ENCODE assay signal across 10 cellular contexts in the genomic region with DNA sequence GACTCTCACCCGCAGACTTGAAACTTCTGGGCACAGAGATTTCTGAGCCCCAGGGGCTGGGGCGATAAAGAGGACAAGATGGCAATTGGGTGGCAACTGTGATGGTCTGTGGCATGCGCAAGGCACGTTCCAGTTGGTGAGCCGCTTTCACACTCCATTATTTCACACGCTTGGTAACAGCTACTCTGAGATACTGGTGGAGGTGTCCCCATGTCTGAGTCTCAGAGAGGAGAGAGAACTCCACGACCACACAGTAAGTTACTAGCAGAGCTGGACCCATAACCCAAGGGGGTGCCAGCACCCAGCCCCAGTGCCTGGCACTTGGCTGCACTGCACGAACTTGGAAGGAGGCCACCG. TPM values are rescaled to one million over a fixed set of nuclear protein-coding genes. Genes with fewer than 3 reads are reported as not detected.
DNase-seq lines count a peak whose midpoint lies in the region; ATAC-seq and TF ChIP-seq lines count a peak whose summit lies in the region.
"Had no signal": no experiment of that assay in that cellular context is flagged by ENCODE, and none has a peak within 500 bp of the region (broad histone marks: within the 10 kb centered on the region; RNA-seq: fewer than 3 reads in every experiment).

No MANE protein-coding gene starts in this region.

- H3K27me3 Mint-ChIP-seq in WTC11 (ENCODE audit: low read depth): peaks cover 90% of the 10 kb centered on the region
- peaks cover 91% of the 10 kb centered on the region for H3K27me3 Mint-ChIP-seq in activated T-cell treated with anti-CD3 and anti-CD28 coated beads, Interleukin-2, amount 50 U/mL, for 24 hours

- H3K27ac Mint-ChIP-seq in WTC11: peak overlapping the region; percentile 27
- H3K27ac Mint-ChIP-seq in activated T-cell treated with anti-CD3 and anti-CD28 coated beads, Interleukin-2, amount 50 U/mL, for 24 hours: no peak overlapping the region

- H3K4me3 ChIP-seq in HUES48 (ENCODE audit: low read depth, low read length): peak overlapping the region; percentile 11; the same call in 1 of the 2 replicates
- H3K4me3 ChIP-seq in right atrium auricular region: peak overlapping the region in 1 of 2 donors; percentile 18

- H3K9me3 ChIP-seq in HUES48 (ENCODE audit: control insufficient read depth, insufficient read depth, low read length) (no peaks in the 10 kb centered on the region), right atrium auricular region (no peaks in the 10 kb centered on the region)
- H3K9me3 ChIP-seq: testis had no signal

- H3K27me3 ChIP-seq in HUES48 (ENCODE audit: control insufficient read depth, insufficient read depth, low read length) (peaks cover 57% of the 10 kb centered on the region), right atrium auricular region (no peaks in the 10 kb centered on the region)
- H3K27me3 ChIP-seq: testis had no signal

- no peaks in the 10 kb centered on the region for H3K9me3 Mint-ChIP-seq in WTC11
- no peaks in the 10 kb centered on the region for H3K9me3 Mint-ChIP-seq in activated T-cell treated with anti-CD3 and anti-CD28 coated beads, Interleukin-2, amount 50 U/mL, for 24 hours

- no peak overlapping the region for H3K9ac ChIP-seq in HUES48 (ENCODE audit: low read depth, low read length)

- no peak for TF ChIP-seq CTCF in WTC11 (IDR thresholded peaks at IDR 0.05)
- TF ChIP-seq CTCF in right atrium auricular region (IDR thresholded peaks at IDR 0.05): no peak

- ATAC-seq in WTC11 (no peak), sciatic nerve (peak; percentile 36)

- CTCF ChIA-PET in WTC11 (lab: Charles Lee): interaction anchor here (0.7 to 3.2 kb wide), 3 partner anchors 26 to 387 kb away, joined by 3 to 15 read pairs (median 3); no protein-coding TSS in a partner anchor

- peaks cover 30% of the 10 kb centered on the region for H3K4me1 Mint-ChIP-seq in WTC11
- H3K4me1 Mint-ChIP-seq in activated T-cell treated with anti-CD3 and anti-CD28 coated beads, Interleukin-2, amount 50 U/mL, for 24 hours (ENCODE audit: low read depth): peaks cover 13% of the 10 kb centered on the region

- DNase-seq in WTC11 (ENCODE audit: low spot score) (no peak), right atrium auricular region (ENCODE audit: low spot score) (no peak), sciatic nerve (ENCODE audit: low spot score) (no peak), NCI-H1436 (lab: John Stamatoyannopoulos, UW) (no peak)
- no peak for DNase-seq in stimulated activated CD8-positive, alpha-beta memory T cell treated with anti-CD3 and anti-CD28 coated beads, Interleukin-4, amount 100 ng/mL, for 48 hours
- DNase-seq in activated T-cell treated with anti-CD3 and anti-CD28 coated beads, Interleukin-2, amount 50 U/mL, for 24 hours: no peak
- DNase-seq: Karpas-422 had no signal

- POLR2A ChIA-PET in WTC11 (lab: Charles Lee): no interaction called here

- intact Hi-C loops in sciatic nerve (cut with DNase I): no loop called here

- H3K36me3 Mint-ChIP-seq in WTC11: no peaks in the 10 kb centered on the region
- no peaks in the 10 kb centered on the region for H3K36me3 Mint-ChIP-seq in activated T-cell treated with anti-CD3 and anti-CD28 coated beads, Interleukin-2, amount 50 U/mL, for 24 hours (ENCODE audit: low read depth)

- H3K36me3 ChIP-seq in HUES48 (ENCODE audit: control insufficient read depth, insufficient read depth, low read length) (no peaks in the 10 kb centered on the region), right atrium auricular region (no peaks in the 10 kb centered on the region)

- peak overlapping the region; percentile 49 for H3K4me3 Mint-ChIP-seq in WTC11
- H3K4me3 Mint-ChIP-seq in activated T-cell treated with anti-CD3 and anti-CD28 coated beads, Interleukin-2, amount 50 U/mL, for 24 hours: no peak overlapping the region

- peaks cover 13% of the 10 kb centered on the region for H3K4me1 ChIP-seq in HUES48 (ENCODE audit: control insufficient read depth, insufficient read depth, low read length)
- H3K4me1 ChIP-seq in right atrium auricular region: peaks cover 0 to 26% of the 10 kb centered on the region in 2 donors

- H3K27ac ChIP-seq in HUES48 (ENCODE audit: low read depth, low read length) (no peak overlapping the region), right atrium auricular region (peak overlapping the region; percentile 32 to 76)
- H3K27ac ChIP-seq: testis had no signal

TF ChIP-seq in WTC11, 78 proteins besides CTCF, POLR2A, EP300 and RAD21:
- TF ChIP-seq ZNF232 (CRISPR knock-in tag; IDR thresholded peaks at IDR 0.05): no peak
- TF ChIP-seq, protein P1, sequence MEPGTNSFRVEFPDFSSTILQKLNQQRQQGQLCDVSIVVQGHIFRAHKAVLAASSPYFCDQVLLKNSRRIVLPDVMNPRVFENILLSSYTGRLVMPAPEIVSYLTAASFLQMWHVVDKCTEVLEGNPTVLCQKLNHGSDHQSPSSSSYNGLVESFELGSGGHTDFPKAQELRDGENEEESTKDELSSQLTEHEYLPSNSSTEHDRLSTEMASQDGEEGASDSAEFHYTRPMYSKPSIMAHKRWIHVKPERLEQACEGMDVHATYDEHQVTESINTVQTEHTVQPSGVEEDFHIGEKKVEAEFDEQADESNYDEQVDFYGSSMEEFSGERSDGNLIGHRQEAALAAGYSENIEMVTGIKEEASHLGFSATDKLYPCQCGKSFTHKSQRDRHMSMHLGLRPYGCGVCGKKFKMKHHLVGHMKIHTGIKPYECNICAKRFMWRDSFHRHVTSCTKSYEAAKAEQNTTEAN (CRISPR knock-in tag; IDR thresholded peaks at IDR 0.05): no peak
- TF ChIP-seq, protein P2, sequence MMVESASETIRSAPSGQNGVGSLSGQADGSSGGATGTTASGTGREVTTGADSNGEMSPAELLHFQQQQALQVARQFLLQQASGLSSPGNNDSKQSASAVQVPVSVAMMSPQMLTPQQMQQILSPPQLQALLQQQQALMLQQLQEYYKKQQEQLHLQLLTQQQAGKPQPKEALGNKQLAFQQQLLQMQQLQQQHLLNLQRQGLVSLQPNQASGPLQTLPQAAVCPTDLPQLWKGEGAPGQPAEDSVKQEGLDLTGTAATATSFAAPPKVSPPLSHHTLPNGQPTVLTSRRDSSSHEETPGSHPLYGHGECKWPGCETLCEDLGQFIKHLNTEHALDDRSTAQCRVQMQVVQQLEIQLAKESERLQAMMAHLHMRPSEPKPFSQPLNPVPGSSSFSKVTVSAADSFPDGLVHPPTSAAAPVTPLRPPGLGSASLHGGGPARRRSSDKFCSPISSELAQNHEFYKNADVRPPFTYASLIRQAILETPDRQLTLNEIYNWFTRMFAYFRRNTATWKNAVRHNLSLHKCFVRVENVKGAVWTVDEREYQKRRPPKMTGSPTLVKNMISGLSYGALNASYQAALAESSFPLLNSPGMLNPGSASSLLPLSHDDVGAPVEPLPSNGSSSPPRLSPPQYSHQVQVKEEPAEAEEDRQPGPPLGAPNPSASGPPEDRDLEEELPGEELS (CRISPR knock-in tag; IDR thresholded peaks at IDR 0.05): no peak
TF ChIP-seq in WTC11: peak in this region for 0.

RNA-seq across cellular contexts. Expression of a gene that starts 6.0 kb away (rescaled TPM):
- total RNA-seq in WTC11 (2021) (3.1 to 3.3 TPM (median 3.2 TPM) in 3 replicates), right atrium auricular region (10 to 100 TPM in 1 of 2 donors, 1 to 10 TPM in 1; 7.0 to 36.7 TPM), sciatic nerve (0.71 TPM)
- total RNA-seq: left colon had no signal

RNA-seq across cellular contexts. Expression of a gene that starts 6.9 kb away (rescaled TPM):
- total RNA-seq in WTC11 (2021) (5.7 to 10.3 TPM (median 7.7 TPM) in 3 replicates), right atrium auricular region (1 to 10 TPM; 8.0 to 9.2 TPM), sciatic nerve (15.4 TPM)

RNA-seq across cellular contexts. Expression of a gene that starts 45.1 kb away (rescaled TPM):
- total RNA-seq in WTC11 (2021) (399 to 507 TPM (median 489 TPM) in 3 replicates), right atrium auricular region (100 to 1,000 TPM; 161 to 178 TPM), sciatic nerve (742 TPM)
